ENCODE assay signal across 1 cellular context in the genomic region with DNA sequence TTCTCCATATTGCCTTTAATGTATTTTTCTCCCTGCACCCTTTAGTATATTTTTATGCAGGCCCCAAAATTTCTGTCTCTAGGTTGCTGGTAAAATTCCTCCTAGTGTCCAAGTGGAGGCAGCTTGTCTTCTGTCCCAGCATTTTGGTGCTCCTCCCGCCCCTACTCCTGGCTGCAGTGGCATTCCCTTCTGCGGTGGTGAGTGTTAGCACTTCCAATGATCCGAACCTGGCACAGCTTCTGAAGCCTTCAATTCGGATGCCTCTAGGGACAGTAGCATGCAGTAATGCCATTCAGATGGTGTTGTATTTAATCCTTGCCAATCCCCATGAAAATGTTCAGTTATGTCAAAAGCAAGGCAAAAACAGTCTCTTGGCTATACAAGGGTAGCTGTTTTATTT.
TF ChIP-seq lines count a peak whose summit lies in the region.

No MANE protein-coding gene starts in this region.

TF ChIP-seq in GM23338, 12 proteins besides CTCF, POLR2A, EP300 and RAD21 (continued from another document):
- TF ChIP-seq, protein P1, sequence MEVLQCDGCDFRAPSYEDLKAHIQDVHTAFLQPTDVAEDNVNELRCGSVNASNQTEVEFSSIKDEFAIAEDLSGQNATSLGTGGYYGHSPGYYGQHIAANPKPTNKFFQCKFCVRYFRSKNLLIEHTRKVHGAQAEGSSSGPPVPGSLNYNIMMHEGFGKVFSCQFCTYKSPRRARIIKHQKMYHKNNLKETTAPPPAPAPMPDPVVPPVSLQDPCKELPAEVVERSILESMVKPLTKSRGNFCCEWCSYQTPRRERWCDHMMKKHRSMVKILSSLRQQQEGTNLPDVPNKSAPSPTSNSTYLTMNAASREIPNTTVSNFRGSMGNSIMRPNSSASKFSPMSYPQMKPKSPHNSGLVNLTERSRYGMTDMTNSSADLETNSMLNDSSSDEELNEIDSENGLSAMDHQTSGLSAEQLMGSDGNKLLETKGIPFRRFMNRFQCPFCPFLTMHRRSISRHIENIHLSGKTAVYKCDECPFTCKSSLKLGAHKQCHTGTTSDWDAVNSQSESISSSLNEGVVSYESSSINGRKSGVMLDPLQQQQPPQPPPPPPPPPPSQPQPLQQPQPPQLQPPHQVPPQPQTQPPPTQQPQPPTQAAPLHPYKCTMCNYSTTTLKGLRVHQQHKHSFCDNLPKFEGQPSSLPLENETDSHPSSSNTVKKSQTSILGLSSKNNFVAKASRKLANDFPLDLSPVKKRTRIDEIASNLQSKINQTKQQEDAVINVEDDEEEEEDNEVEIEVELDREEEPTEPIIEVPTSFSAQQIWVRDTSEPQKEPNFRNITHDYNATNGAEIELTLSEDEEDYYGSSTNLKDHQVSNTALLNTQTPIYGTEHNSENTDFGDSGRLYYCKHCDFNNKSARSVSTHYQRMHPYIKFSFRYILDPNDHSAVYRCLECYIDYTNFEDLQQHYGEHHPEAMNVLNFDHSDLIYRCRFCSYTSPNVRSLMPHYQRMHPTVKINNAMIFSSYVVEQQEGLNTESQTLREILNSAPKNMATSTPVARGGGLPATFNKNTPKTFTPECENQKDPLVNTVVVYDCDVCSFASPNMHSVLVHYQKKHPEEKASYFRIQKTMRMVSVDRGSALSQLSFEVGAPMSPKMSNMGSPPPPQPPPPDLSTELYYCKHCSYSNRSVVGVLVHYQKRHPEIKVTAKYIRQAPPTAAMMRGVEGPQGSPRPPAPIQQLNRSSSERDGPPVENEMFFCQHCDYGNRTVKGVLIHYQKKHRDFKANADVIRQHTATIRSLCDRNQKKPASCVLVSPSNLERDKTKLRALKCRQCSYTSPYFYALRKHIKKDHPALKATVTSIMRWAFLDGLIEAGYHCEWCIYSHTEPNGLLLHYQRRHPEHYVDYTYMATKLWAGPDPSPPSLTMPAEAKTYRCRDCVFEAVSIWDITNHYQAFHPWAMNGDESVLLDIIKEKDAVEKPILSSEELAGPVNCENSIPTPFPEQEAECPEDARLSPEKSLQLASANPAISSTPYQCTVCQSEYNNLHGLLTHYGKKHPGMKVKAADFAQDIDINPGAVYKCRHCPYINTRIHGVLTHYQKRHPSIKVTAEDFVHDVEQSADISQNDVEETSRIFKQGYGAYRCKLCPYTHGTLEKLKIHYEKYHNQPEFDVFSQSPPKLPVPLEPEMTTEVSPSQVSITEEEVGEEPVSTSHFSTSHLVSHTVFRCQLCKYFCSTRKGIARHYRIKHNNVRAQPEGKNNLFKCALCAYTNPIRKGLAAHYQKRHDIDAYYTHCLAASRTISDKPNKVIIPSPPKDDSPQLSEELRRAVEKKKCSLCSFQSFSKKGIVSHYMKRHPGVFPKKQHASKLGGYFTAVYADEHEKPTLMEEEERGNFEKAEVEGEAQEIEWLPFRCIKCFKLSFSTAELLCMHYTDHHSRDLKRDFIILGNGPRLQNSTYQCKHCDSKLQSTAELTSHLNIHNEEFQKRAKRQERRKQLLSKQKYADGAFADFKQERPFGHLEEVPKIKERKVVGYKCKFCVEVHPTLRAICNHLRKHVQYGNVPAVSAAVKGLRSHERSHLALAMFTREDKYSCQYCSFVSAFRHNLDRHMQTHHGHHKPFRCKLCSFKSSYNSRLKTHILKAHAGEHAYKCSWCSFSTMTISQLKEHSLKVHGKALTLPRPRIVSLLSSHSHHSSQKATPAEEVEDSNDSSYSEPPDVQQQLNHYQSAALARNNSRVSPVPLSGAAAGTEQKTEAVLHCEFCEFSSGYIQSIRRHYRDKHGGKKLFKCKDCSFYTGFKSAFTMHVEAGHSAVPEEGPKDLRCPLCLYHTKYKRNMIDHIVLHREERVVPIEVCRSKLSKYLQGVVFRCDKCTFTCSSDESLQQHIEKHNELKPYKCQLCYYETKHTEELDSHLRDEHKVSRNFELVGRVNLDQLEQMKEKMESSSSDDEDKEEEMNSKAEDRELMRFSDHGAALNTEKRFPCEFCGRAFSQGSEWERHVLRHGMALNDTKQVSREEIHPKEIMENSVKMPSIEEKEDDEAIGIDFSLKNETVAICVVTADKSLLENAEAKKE (CRISPR knock-in tag; IDR thresholded peaks at IDR 0.05) = no peak
- TF ChIP-seq ZNF114 (CRISPR knock-in tag; IDR thresholded peaks at IDR 0.05) = no peak
- no peak for TF ChIP-seq STAT1 (IDR thresholded peaks at IDR 0.05; ENCODE audit: unreplicated experiment)
- TF ChIP-seq, protein P2, sequence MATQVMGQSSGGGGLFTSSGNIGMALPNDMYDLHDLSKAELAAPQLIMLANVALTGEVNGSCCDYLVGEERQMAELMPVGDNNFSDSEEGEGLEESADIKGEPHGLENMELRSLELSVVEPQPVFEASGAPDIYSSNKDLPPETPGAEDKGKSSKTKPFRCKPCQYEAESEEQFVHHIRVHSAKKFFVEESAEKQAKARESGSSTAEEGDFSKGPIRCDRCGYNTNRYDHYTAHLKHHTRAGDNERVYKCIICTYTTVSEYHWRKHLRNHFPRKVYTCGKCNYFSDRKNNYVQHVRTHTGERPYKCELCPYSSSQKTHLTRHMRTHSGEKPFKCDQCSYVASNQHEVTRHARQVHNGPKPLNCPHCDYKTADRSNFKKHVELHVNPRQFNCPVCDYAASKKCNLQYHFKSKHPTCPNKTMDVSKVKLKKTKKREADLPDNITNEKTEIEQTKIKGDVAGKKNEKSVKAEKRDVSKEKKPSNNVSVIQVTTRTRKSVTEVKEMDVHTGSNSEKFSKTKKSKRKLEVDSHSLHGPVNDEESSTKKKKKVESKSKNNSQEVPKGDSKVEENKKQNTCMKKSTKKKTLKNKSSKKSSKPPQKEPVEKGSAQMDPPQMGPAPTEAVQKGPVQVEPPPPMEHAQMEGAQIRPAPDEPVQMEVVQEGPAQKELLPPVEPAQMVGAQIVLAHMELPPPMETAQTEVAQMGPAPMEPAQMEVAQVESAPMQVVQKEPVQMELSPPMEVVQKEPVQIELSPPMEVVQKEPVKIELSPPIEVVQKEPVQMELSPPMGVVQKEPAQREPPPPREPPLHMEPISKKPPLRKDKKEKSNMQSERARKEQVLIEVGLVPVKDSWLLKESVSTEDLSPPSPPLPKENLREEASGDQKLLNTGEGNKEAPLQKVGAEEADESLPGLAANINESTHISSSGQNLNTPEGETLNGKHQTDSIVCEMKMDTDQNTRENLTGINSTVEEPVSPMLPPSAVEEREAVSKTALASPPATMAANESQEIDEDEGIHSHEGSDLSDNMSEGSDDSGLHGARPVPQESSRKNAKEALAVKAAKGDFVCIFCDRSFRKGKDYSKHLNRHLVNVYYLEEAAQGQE (IDR thresholded peaks at IDR 0.05; ENCODE audit: unreplicated experiment) = no peak
- no peak for TF ChIP-seq POLR2AphosphoS5 (IDR thresholded peaks at IDR 0.05; ENCODE audit: low read depth)
- TF ChIP-seq JUNB (IDR thresholded peaks at IDR 0.05; ENCODE audit: unreplicated experiment) = no peak
